Comparison of ENCODE assay signal across 18 cellular contexts in genomic region chrX:9882669-9883446, GRCh38.
DNase-seq lines count a peak whose midpoint lies in the region; ATAC-seq and TF ChIP-seq lines count a peak whose summit lies in the region.
"Had no signal": no experiment of that assay in that cellular context is flagged by ENCODE, and none has a peak within 500 bp of the region (broad histone marks: within the 10 kb centered on the region; RNA-seq: fewer than 3 reads in every experiment).

No MANE protein-coding gene starts in this region.

- TF ChIP-seq CTCF in Caco-2 (IDR thresholded peaks at IDR 0.05; ENCODE audit: insufficient read depth in 1 of 2, low read depth in 1 of 2, low read length in 1 of 2, severe bottlenecking in 1 of 2, unreplicated experiment in 1 of 2) (no peak), spleen (IDR thresholded peaks at IDR 0.05 in 8 of 11, conservative IDR thresholded peaks at IDR 0.05 in 3 of 11) (no peak)

- H3K4ac ChIP-seq in mesenchymal stem cell (ENCODE audit: low read depth in 1 of 2, low read length in 2 of 2), result no peak overlapping the region

- H3K9me3 ChIP-seq in Caco-2 (no peaks in the 10 kb centered on the region), mesenchymal stem cell (ENCODE audit: control insufficient read depth, low read length) (no peaks in the 10 kb centered on the region), spleen (no peaks in the 10 kb centered on the region), aorta (ENCODE audit: control insufficient read depth, low read length) (no peaks in the 10 kb centered on the region)
- H3K9me3 ChIP-seq: HAP-1, mucosa of descending colon, psoas muscle, SJSA1 had no signal

- no peak overlapping the region for H3K4me3 ChIP-seq in Caco-2 (ENCODE audit: low read depth, low read length)
- H3K4me3 ChIP-seq in mesenchymal stem cell (ENCODE audit: insufficient read depth in 1 of 2, low read depth in 1 of 2, low read length in 2 of 2), result no peak overlapping the region
- H3K4me3 ChIP-seq in spleen, result no peak overlapping the region
- H3K4me3 ChIP-seq in aorta (ENCODE audit: low read length in 2 of 2), result no peak overlapping the region
- H3K4me3 ChIP-seq: HAP-1, mucosa of descending colon, psoas muscle, SJSA1 had no signal

- H3K27ac ChIP-seq in mesenchymal stem cell (ENCODE audit: low read length, poor library complexity, severe bottlenecking) (no peak overlapping the region), spleen (no peak overlapping the region), aorta (ENCODE audit: low read depth in 1 of 2, low read length in 2 of 2) (no peak overlapping the region)
- H3K27ac ChIP-seq: psoas muscle, SJSA1 had no signal

- peaks cover 12% of the 10 kb centered on the region for H3K79me1 ChIP-seq in mesenchymal stem cell (replicated peaks; ENCODE audit: low read length, poor library complexity, severe bottlenecking)

- H3K14ac ChIP-seq in mesenchymal stem cell (ENCODE audit: low read length in 2 of 2), result no peak overlapping the region

- CTCF ChIA-PET in Caco-2 (lab: Charles Lee), result no interaction called here

- H3K4me1 ChIP-seq in Caco-2 (no peaks in the 10 kb centered on the region; the same call in none of the 2 replicates), mesenchymal stem cell (ENCODE audit: control insufficient read depth, insufficient read depth, low read depth, low read length) (peaks cover 17% of the 10 kb centered on the region), spleen (peaks cover 0 to 7% (median 0%) of the 10 kb centered on the region in 6 donors), aorta (ENCODE audit: control insufficient read depth in 1 of 2, insufficient read depth in 2 of 2, low read length in 2 of 2) (no peaks in the 10 kb centered on the region)
- H3K4me1 ChIP-seq: psoas muscle, SJSA1 had no signal

- POLR2A ChIA-PET in Caco-2 (lab: Charles Lee), result no interaction called here

- peak overlapping the region; percentile 29 for H3K27ac Mint-ChIP-seq in Caco-2 (ENCODE audit: unreplicated experiment)
- H3K27ac Mint-ChIP-seq: stimulated activated memory B cell treated with anti-CD40 and anti-IgM and Interleukin-4, amounts not matched to agents 10 μg/mL and 1 μg/mL and 100 μg/mL, for 72 hours had no signal

- no peak overlapping the region for H2AFZ ChIP-seq in mesenchymal stem cell (ENCODE audit: low read depth, low read length)

- H3K4me1 Mint-ChIP-seq in Caco-2 (ENCODE audit: low read depth, unreplicated experiment), result no peaks in the 10 kb centered on the region
- H3K4me1 Mint-ChIP-seq: stimulated activated memory B cell treated with anti-CD40 and anti-IgM and Interleukin-4, amounts not matched to agents 10 μg/mL and 1 μg/mL and 100 μg/mL, for 72 hours had no signal

- H3K9ac ChIP-seq in mesenchymal stem cell (ENCODE audit: low read length), result no peak overlapping the region

- H3K36me3 Mint-ChIP-seq in Caco-2 (ENCODE audit: insufficient read depth, unreplicated experiment), result no peaks in the 10 kb centered on the region
- H3K36me3 Mint-ChIP-seq: stimulated activated memory B cell treated with anti-CD40 and anti-IgM and Interleukin-4, amounts not matched to agents 10 μg/mL and 1 μg/mL and 100 μg/mL, for 72 hours had no signal

- peak overlapping the region in 1 of 2 experiments; percentile 8 for H3K18ac ChIP-seq in mesenchymal stem cell (ENCODE audit: low read depth in 1 of 2, low read length in 2 of 2)

- no peak overlapping the region for H3K23ac ChIP-seq in mesenchymal stem cell (ENCODE audit: low read length in 2 of 2)

- intact Hi-C loops in Caco-2 (cut with micrococcal nuclease; ENCODE audit: unreplicated experiment), result no loop called here
- intact Hi-C loops in spleen (cut with DNase I; ENCODE audit: low total_unique reads), result loop anchor here (10.0 kb wide), 2 partner anchors 102 to 232 kb away; no protein-coding TSS in a partner anchor
- intact Hi-C loops in aorta (cut with DNase I), result loop anchor here in 1 of 2 donors (10.0 kb wide), 1 partner anchor 112 kb away; no protein-coding TSS in a partner anchor

- no peak overlapping the region for H4K91ac ChIP-seq in mesenchymal stem cell (ENCODE audit: low read length)

- H3K36me3 ChIP-seq in Caco-2 (ENCODE audit: control insufficient read depth, insufficient read depth, low read length) (no peaks in the 10 kb centered on the region), mesenchymal stem cell (ENCODE audit: control insufficient read depth in 1 of 2, insufficient read depth in 2 of 2, low read depth in 1 of 2, low read length in 2 of 2) (peaks cover 0 to 9% of the 10 kb centered on the region in 2 experiments), spleen (no peaks in the 10 kb centered on the region), aorta (ENCODE audit: control insufficient read depth in 1 of 2, insufficient read depth in 2 of 2, low read length in 1 of 2) (no peaks in the 10 kb centered on the region)
- H3K36me3 ChIP-seq: HAP-1, SJSA1 had no signal

- no peak for ATAC-seq in HG03442 (IDR thresholded peaks at IDR 0.05; ENCODE audit: unreplicated experiment)
- no peak for ATAC-seq in aorta (ENCODE audit: low FRiP score)
- ATAC-seq: mucosa of descending colon; psoas muscle; stimulated activated memory B cell treated with anti-CD40 and anti-IgM and Interleukin-4, amounts not matched to agents 10 μg/mL and 1 μg/mL and 100 μg/mL, for 72 hours had no signal

- no peak overlapping the region for H2AK5ac ChIP-seq in mesenchymal stem cell (ENCODE audit: low read length, severe bottlenecking)

- no peaks in the 10 kb centered on the region for H3K27me3 ChIP-seq in Caco-2 (replicated peaks; ENCODE audit: control insufficient read depth, insufficient read depth, low read length)
- H3K27me3 ChIP-seq in mesenchymal stem cell (ENCODE audit: control insufficient read depth in 1 of 2, insufficient read depth in 1 of 2, low read length in 2 of 2), result peaks cover 0 to 39% of the 10 kb centered on the region in 2 experiments
- peaks cover 0 to 20% (median 0%) of the 10 kb centered on the region in 7 donors for H3K27me3 ChIP-seq in spleen (replicated peaks in 1 of 7)
- no peaks in the 10 kb centered on the region for H3K27me3 ChIP-seq in aorta (ENCODE audit: control insufficient read depth in 1 of 2, insufficient read depth in 2 of 2, low read length in 1 of 2)
- H3K27me3 ChIP-seq: SJSA1 had no signal

- no peak overlapping the region for H2BK5ac ChIP-seq in mesenchymal stem cell (ENCODE audit: low read depth, low read length, poor library complexity, severe bottlenecking)

- H2BK12ac ChIP-seq in mesenchymal stem cell (ENCODE audit: low read length in 2 of 2), result no peak overlapping the region

- H3K4me3 Mint-ChIP-seq in Caco-2 (ENCODE audit: unreplicated experiment), result no peak overlapping the region
- H3K4me3 Mint-ChIP-seq: stimulated activated memory B cell treated with anti-CD40 and anti-IgM and Interleukin-4, amounts not matched to agents 10 μg/mL and 1 μg/mL and 100 μg/mL, for 72 hours had no signal

- no peak overlapping the region for H2BK15ac ChIP-seq in mesenchymal stem cell (ENCODE audit: low read depth, poor library complexity, severe bottlenecking)

- 50% methylated on average over 14 of the region's 15 CpGs for WGBS in mesenchymal stem cell
- 49 to 65% (median 54%) methylated on average over 14 to 15 of the region's 15 CpGs for WGBS in spleen, 5 donors
- 38 to 41% methylated on average over 15 of the region's 15 CpGs for WGBS in aorta, 2 donors

- DNase-seq in Caco-2 (peak in 1 of 2 experiments; percentile 25), NCI-H226 (peak; percentile 75), ecto neural progenitor cell (ENCODE audit: low spot score) (peak; percentile 34), mesenchymal stem cell (peak; percentile 87), spleen (no peak), UCSD-AML1 (lab: John Stamatoyannopoulos, UW; ENCODE audit: unreplicated experiment) (no peak), aorta (no peak)
- DNase-seq: activated T-cell treated with anti-CD3 and anti-CD28 coated beads, Interleukin-2, amount 50 U/mL, for 48 hours; DND-41; mucosa of descending colon; NCI-H1436; NCI-H774; psoas muscle; stimulated activated CD4-positive, alpha-beta T cell treated with anti-CD3 and anti-CD28 coated beads, Interleukin-2, amount 100 ng/mL, for 48 hours had no signal

- peak overlapping the region; percentile 55 for H4K8ac ChIP-seq in mesenchymal stem cell (ENCODE audit: low read length)

- H3K4me2 ChIP-seq in mesenchymal stem cell (ENCODE audit: low read length, poor library complexity, severe bottlenecking), result no peak overlapping the region

- BruUV-seq in Caco-2 (replicated peaks; lab: Mats Ljungman, UMichigan), result no TSS peak

- no peaks in the 10 kb centered on the region for H3K27me3 Mint-ChIP-seq in Caco-2 (ENCODE audit: insufficient read depth, unreplicated experiment)

- no peaks in the 10 kb centered on the region for H3K9me3 Mint-ChIP-seq in Caco-2 (ENCODE audit: unreplicated experiment)
- H3K9me3 Mint-ChIP-seq: stimulated activated memory B cell treated with anti-CD40 and anti-IgM and Interleukin-4, amounts not matched to agents 10 μg/mL and 1 μg/mL and 100 μg/mL, for 72 hours had no signal

- H2BK120ac ChIP-seq in mesenchymal stem cell (ENCODE audit: low read depth, low read length), result no peak overlapping the region

- no peak for TF ChIP-seq POLR2A in spleen (IDR thresholded peaks at IDR 0.05)

Comparison
In these comparisons a context has a peak if more than half of its experiments do, and no peak if none do; other contexts are left out.
1. DNase-seq: peak in NCI-H226 (single experiment), ecto neural progenitor cell (single experiment) and mesenchymal stem cell (single experiment); none in spleen (single experiment), UCSD-AML1 (single experiment) and aorta (0 of 2).